14 cellular contexts compared by ENCODE assay signal in the genomic region with DNA sequence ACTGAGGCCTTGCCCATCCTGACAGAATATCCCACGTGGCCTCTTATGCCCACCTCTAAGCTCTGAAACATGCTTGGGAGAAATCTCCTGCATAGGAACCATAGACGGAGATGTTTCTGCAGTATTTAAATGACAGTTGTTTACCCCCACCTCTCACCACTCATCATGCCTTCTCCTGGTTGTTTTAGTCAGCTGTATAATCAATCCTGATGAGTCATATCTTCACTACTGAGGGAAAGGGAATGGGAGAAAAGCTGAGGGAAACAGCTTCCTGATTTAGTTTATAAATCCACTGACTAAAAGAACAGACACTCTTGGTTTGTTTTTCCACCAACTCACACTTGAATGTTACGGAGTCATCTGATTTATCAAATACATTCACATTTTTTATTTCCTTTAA.
DNase-seq lines count a peak whose midpoint lies in the region; ATAC-seq lines count a peak whose summit lies in the region.
"Had no signal": no experiment of that assay in that cellular context is flagged by ENCODE, and none has a peak within 500 bp of the region (broad histone marks: within the 10 kb centered on the region; RNA-seq: fewer than 3 reads in every experiment).

No MANE protein-coding gene starts in this region.

- no peak for ATAC-seq in left lobe of liver
- ATAC-seq: activated CD8-positive, alpha-beta memory T cell treated with anti-CD3 and anti-CD28 coated beads, Interleukin-2, amount 10 ng/mL, durations not matched to agents 7 days and 5 days had no signal

- peak; percentile 9 for DNase-seq in NCI-H146 (lab: John Stamatoyannopoulos, UW)
- DNase-seq in NCI-H146 treated with DMSO at 0.1 percent for 48 hours (lab: John Stamatoyannopoulos, UW; ENCODE audit: unreplicated experiment): no peak
- peak; percentile 78 for DNase-seq in amniotic epithelial cell (ENCODE audit: low read depth)
- DNase-seq in glomerular endothelial cell (ENCODE audit: extremely low read depth, low read depth, low spot score): peak; percentile 51
- DNase-seq in stromal cell of bone marrow (ENCODE audit: low read depth): peak; percentile 77
- DNase-seq in left lobe of liver (ENCODE audit: low spot score): no peak
- no peak for DNase-seq in activated CD4-positive, CD25-positive, alpha-beta regulatory T cell treated with anti-CD3 and anti-CD28 coated beads, Interleukin-2, amount 50 U/mL, for 72 hours
- no peak for DNase-seq in NCI-H2227 (lab: John Stamatoyannopoulos, UW; ENCODE audit: unreplicated experiment)
- DNase-seq: 8988T; activated CD8-positive, alpha-beta memory T cell treated with anti-CD3 and anti-CD28 coated beads, Interleukin-2, amount 10 ng/mL, durations not matched to agents 7 days and 5 days; central memory CD4-positive, alpha-beta T cell; KG1; NCI-H524 treated with DMSO at 0.1 percent for 48 hours; transverse colon had no signal

Comparison
In these comparisons a context has a peak if more than half of its experiments do, and no peak if none do; other contexts are left out.
1. DNase-seq: peak in NCI-H146 (single experiment), amniotic epithelial cell (single experiment), glomerular endothelial cell (single experiment) and stromal cell of bone marrow (single experiment); none in NCI-H146 treated with DMSO at 0.1 percent for 48 hours (single experiment), left lobe of liver (single experiment), activated CD4-positive, CD25-positive, alpha-beta regulatory T cell treated with anti-CD3 and anti-CD28 coated beads, Interleukin-2, amount 50 U/mL, for 72 hours (single experiment) and NCI-H2227 (single experiment).